In genomic region chr19:3548594-3548993, GRCh38 we compare ENCODE assay signal across 20 cellular contexts. TPM values are rescaled to one million over a fixed set of nuclear protein-coding genes. Genes with fewer than 3 reads are reported as not detected.
DNase-seq lines count a peak whose midpoint lies in the region; ATAC-seq lines count a peak whose summit lies in the region.
"Had no signal": no experiment of that assay in that cellular context is flagged by ENCODE, and none has a peak within 500 bp of the region (broad histone marks: within the 10 kb centered on the region; RNA-seq: fewer than 3 reads in every experiment).

No MANE protein-coding gene starts in this region.

- DNase-seq in CD1c-positive myeloid dendritic cell (ENCODE audit: extremely low spot score) (peak; percentile 90), NOMO-1 (lab: John Stamatoyannopoulos, UW; ENCODE audit: unreplicated experiment in 2 of 2) (peak; percentile 84 to 92), pons (ENCODE audit: low spot score) (peak; percentile 49), T-helper 17 cell (no peak)
- DNase-seq: activated CD4-positive, alpha-beta T cell treated with anti-CD3 and anti-CD28 coated beads for 1 hour; activated gamma-delta T cell treated with Interleukin-2 at 50 U/mL for 16 hours; cerebellar nuclear complex; H9; IMR-90; mesendoderm; MM.1S; NCI-H187 treated with DMSO at 0.1 percent for 48 hours; NCI-H446; retina; stimulated activated naive B cell treated with anti-CD40 and anti-IgM and Interleukin-4, amounts not matched to agents 10 μg/mL and 1 μg/mL and 100 μg/mL, for 72 hours had no signal

- H3K9me3 ChIP-seq in T-helper 17 cell (ENCODE audit: control insufficient read depth, low read length, poor library complexity, severe bottlenecking), result no peaks in the 10 kb centered on the region

- H3K36me3 Mint-ChIP-seq in T-helper 17 cell (ENCODE audit: low read depth), result no peaks in the 10 kb centered on the region

- no peak overlapping the region for H3K4me3 Mint-ChIP-seq in T-helper 17 cell
- H3K4me3 Mint-ChIP-seq: H9; stimulated activated naive B cell treated with anti-CD40 and anti-IgM and Interleukin-4, amounts not matched to agents 10 μg/mL and 1 μg/mL and 100 μg/mL, for 72 hours had no signal

- H3K27ac Mint-ChIP-seq in T-helper 17 cell, result no peak overlapping the region
- H3K27ac Mint-ChIP-seq: stimulated activated naive B cell treated with anti-CD40 and anti-IgM and Interleukin-4, amounts not matched to agents 10 μg/mL and 1 μg/mL and 100 μg/mL, for 72 hours had no signal

- H3K27ac ChIP-seq in cingulate gyrus (ENCODE audit: low read depth, low read length), result peak overlapping the region; percentile 39
- H3K27ac ChIP-seq: hepatocyte had no signal

- no peaks in the 10 kb centered on the region for H3K27me3 Mint-ChIP-seq in T-helper 17 cell
- H3K27me3 Mint-ChIP-seq: stimulated activated naive B cell treated with anti-CD40 and anti-IgM and Interleukin-4, amounts not matched to agents 10 μg/mL and 1 μg/mL and 100 μg/mL, for 72 hours had no signal

- no peak for ATAC-seq in activated CD4-positive, CD25-positive, alpha-beta regulatory T cell treated with anti-CD3 and anti-CD28 coated beads, Interleukin-2, amount 50 U/mL, for 24 hours
- ATAC-seq in GM21717 (IDR thresholded peaks at IDR 0.05; ENCODE audit: unreplicated experiment) (no peak), T-helper 17 cell (no peak)
- ATAC-seq: stimulated activated naive B cell treated with anti-CD40 and anti-IgM and Interleukin-4, amounts not matched to agents 10 μg/mL and 1 μg/mL and 100 μg/mL, for 72 hours had no signal

- H3K4me1 Mint-ChIP-seq in T-helper 17 cell, result peaks cover 12% of the 10 kb centered on the region

RNA-seq across cellular contexts. Expression of gene MFSD12, which starts 8.8 kb away (rescaled TPM):
- total RNA-seq in T-helper 17 cell, result 10 to 100 TPM; 58.1 to 62.0 TPM

RNA-seq across cellular contexts. Expression of gene TEKTIP1, which starts 9.6 kb away (rescaled TPM):
- total RNA-seq in T-helper 17 cell, result 1 to 10 TPM; 5.0 to 8.4 TPM
- total RNA-seq: hepatocyte, IMR-90, kidney epithelial cell had no signal

RNA-seq across cellular contexts. Expression of gene HMG20B, which starts 24.1 kb away (rescaled TPM):
- total RNA-seq in T-helper 17 cell, result 10 to 100 TPM; 34.0 to 36.7 TPM

RNA-seq across cellular contexts. Expression of gene GIPC3, which starts 36.7 kb away (rescaled TPM):
- 1 to 10 TPM in 1 of 2 donors, under 1 TPM in 1; 0.42 to 3.3 TPM for total RNA-seq in T-helper 17 cell
- total RNA-seq: hepatocyte had no signal

RNA-seq across cellular contexts. Expression of gene FZR1, which starts 42.5 kb away (rescaled TPM):
- total RNA-seq in T-helper 17 cell, result 10 to 100 TPM; 95.0 to 96.6 TPM

Comparison
In these comparisons a context has a peak if more than half of its experiments do, and no peak if none do; other contexts are left out.
1. DNase-seq: peak in CD1c-positive myeloid dendritic cell (single experiment), NOMO-1 (2 of 2) and pons (single experiment); none in T-helper 17 cell (0 of 3).